ENCODE assay signal across 8 cellular contexts in genomic region chr20:36808317-36809257, GRCh38. TPM values are rescaled to one million over a fixed set of nuclear protein-coding genes. Genes with fewer than 3 reads are reported as not detected.
DNase-seq lines count a peak whose midpoint lies in the region; ATAC-seq, FAIRE-seq and TF ChIP-seq lines count a peak whose summit lies in the region.

No MANE protein-coding gene starts in this region.

- no peak for FAIRE-seq in endothelial cell of umbilical vein (lab: Jason Lieb, UNC)

- H3K4me3 Mint-ChIP-seq in naive thymus-derived CD8-positive, alpha-beta T cell: no peak overlapping the region

- H3K79me2 ChIP-seq in endothelial cell of umbilical vein (ENCODE audit: control insufficient read depth, insufficient read depth, low read length): no peaks in the 10 kb centered on the region

- no peaks in the 10 kb centered on the region for H3K4me1 ChIP-seq in endothelial cell of umbilical vein (ENCODE audit: control insufficient read depth, extremely low read depth, insufficient read depth, low read length)

- intact Hi-C loops in endothelial cell of umbilical vein (cut with micrococcal nuclease): loop anchor here (2.0 to 5.0 kb wide), 2 partner anchors 54 to 79 kb away; a partner anchor contains a TSS

- H3K4me2 ChIP-seq in endothelial cell of umbilical vein (ENCODE audit: insufficient read depth, low read length): no peak overlapping the region

- H3K4me1 Mint-ChIP-seq in naive thymus-derived CD8-positive, alpha-beta T cell: peaks cover 2 to 5% (median 2%) of the 10 kb centered on the region in 4 donors

- no peaks in the 10 kb centered on the region for H3K27me3 Mint-ChIP-seq in naive thymus-derived CD8-positive, alpha-beta T cell

- H3K27ac Mint-ChIP-seq in naive thymus-derived CD8-positive, alpha-beta T cell: peak overlapping the region in 2 of 10 donors; percentile 38 to 71

- TF ChIP-seq CTCF in GM12872 (IDR thresholded peaks at IDR 0.05; ENCODE audit: insufficient read depth, low read depth, low read length): peak; percentile 96
- TF ChIP-seq CTCF in endothelial cell of umbilical vein (IDR thresholded peaks at IDR 0.05; ENCODE audit: extremely low read depth in 1 of 2, insufficient read depth in 1 of 2, low read depth in 1 of 2, low read length in 2 of 2): peak; percentile 84 to 90

- ATAC-seq in naive thymus-derived CD8-positive, alpha-beta T cell: peak in 1 of 2 donors; percentile 59
- peak; percentile 63 for ATAC-seq in stimulated activated naive CD8-positive, alpha-beta T cell treated with anti-CD3 and anti-CD28 coated beads, Interleukin-15, Interleukin-2, amounts not matched to agents 100 U/mL and 50 U/mL, for 24 hours
- ATAC-seq in HG03469 (IDR thresholded peaks at IDR 0.05; ENCODE audit: unreplicated experiment): no peak
- no peak for ATAC-seq in GM21576 (IDR thresholded peaks at IDR 0.05; ENCODE audit: unreplicated experiment)

- no TSS peak for BruUV-seq in endothelial cell of umbilical vein (replicated peaks; lab: Mats Ljungman, UMichigan)

- dilution Hi-C loops in endothelial cell of umbilical vein (cut with MboI; ENCODE audit: extremely low pct_ligation_motif_present, low sequenced_read_pairs): no loop called here

- H3K9ac ChIP-seq in endothelial cell of umbilical vein (replicated peaks; ENCODE audit: extremely low read depth, insufficient read depth, low read length): no peak overlapping the region

- no peak overlapping the region for H2AFZ ChIP-seq in endothelial cell of umbilical vein (ENCODE audit: low read depth, low read length)

- no peaks in the 10 kb centered on the region for H3K9me3 Mint-ChIP-seq in naive thymus-derived CD8-positive, alpha-beta T cell

- no peaks in the 10 kb centered on the region for H3K9me3 ChIP-seq in endothelial cell of umbilical vein (replicated peaks; ENCODE audit: control insufficient read depth, insufficient read depth, low read length)

- CTCF ChIA-PET in endothelial cell of umbilical vein (lab: Charles Lee): interaction anchor here (0.7 to 2.7 kb wide), 49 partner anchors 9 to 606 kb away, joined by 3 to 60 read pairs (median 7); partner anchors contain the start of genes DSN1 and RAB5IF

- no peaks in the 10 kb centered on the region for H3K27me3 ChIP-seq in endothelial cell of umbilical vein (ENCODE audit: control insufficient read depth in 2 of 2, insufficient read depth in 2 of 2, low read length in 2 of 2)

- TF ChIP-seq POLR2A in endothelial cell of umbilical vein (IDR thresholded peaks at IDR 0.05; ENCODE audit: low read depth, low read length): no peak

- POLR2A ChIA-PET in endothelial cell of umbilical vein (lab: Charles Lee): interaction anchor here (0.7 kb wide), 1 partner anchor 161 kb away, joined by 4 read pairs; no protein-coding TSS in a partner anchor
- POLR2A ChIA-PET in naive thymus-derived CD8-positive, alpha-beta T cell (lab: Charles Lee): interaction anchor here (0.6 to 1.3 kb wide), 4 partner anchors 55 to 267 kb away, joined by 3 to 5 read pairs (median 4); partner anchors contain the start of gene MYL9

- H3K36me3 ChIP-seq in endothelial cell of umbilical vein (ENCODE audit: control insufficient read depth in 2 of 2, extremely low read depth in 1 of 2, insufficient read depth in 2 of 2, low read length in 2 of 2): peaks cover 13 to 47% of the 10 kb centered on the region in 2 experiments

- H4K20me1 ChIP-seq in endothelial cell of umbilical vein (replicated peaks; ENCODE audit: control insufficient read depth, extremely low read depth, insufficient read depth, low read length): no peaks in the 10 kb centered on the region

- no peaks in the 10 kb centered on the region for H3K9me1 ChIP-seq in endothelial cell of umbilical vein (replicated peaks; ENCODE audit: control insufficient read depth, extremely low read depth, insufficient read depth, low read length)

- H3K36me3 Mint-ChIP-seq in naive thymus-derived CD8-positive, alpha-beta T cell: peaks cover 0 to 12% (median 0%) of the 10 kb centered on the region in 3 donors

- peak; percentile 65 for DNase-seq in NCI-H226
- DNase-seq in activated CD8-positive, alpha-beta memory T cell treated with anti-CD3 and anti-CD28 coated beads for 1 hour (ENCODE audit: extremely low read depth in 1 of 2, low read depth in 1 of 2): peak; percentile 24 to 59
- DNase-seq in endothelial cell of umbilical vein (ENCODE audit: low read depth, low spot score): peak; percentile 36
- DNase-seq in naive thymus-derived CD8-positive, alpha-beta T cell: peak; percentile 31 to 81 (median 58)
- DNase-seq in stimulated activated naive CD8-positive, alpha-beta T cell treated with anti-CD3 and anti-CD28 coated beads, Interleukin-15, Interleukin-2, amounts not matched to agents 100 U/mL and 50 U/mL, for 24 hours: peak; percentile 86

- no peak overlapping the region for H3K27ac ChIP-seq in endothelial cell of umbilical vein (ENCODE audit: insufficient read depth, low read depth, low read length)

- no peak overlapping the region for H3K4me3 ChIP-seq in endothelial cell of umbilical vein (replicated peaks in 1 of 3; ENCODE audit: insufficient read depth in 1 of 3, low read depth in 1 of 3, low read length in 3 of 3)

TF ChIP-seq in endothelial cell of umbilical vein, 7 proteins besides CTCF, POLR2A, EP300 and RAD21:
- no peak for TF ChIP-seq POLR2AphosphoS5 (IDR thresholded peaks at IDR 0.05; ENCODE audit: insufficient read depth, low read depth, low read length)
- TF ChIP-seq, protein P1, sequence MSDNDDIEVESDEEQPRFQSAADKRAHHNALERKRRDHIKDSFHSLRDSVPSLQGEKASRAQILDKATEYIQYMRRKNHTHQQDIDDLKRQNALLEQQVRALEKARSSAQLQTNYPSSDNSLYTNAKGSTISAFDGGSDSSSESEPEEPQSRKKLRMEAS (IDR thresholded peaks at IDR 0.05; ENCODE audit: insufficient read depth, insufficient read length): no peak
- TF ChIP-seq GATA2 (IDR thresholded peaks at IDR 0.05; ENCODE audit: insufficient read depth, insufficient read length, low read depth, low read length): no peak
- TF ChIP-seq MYC (IDR thresholded peaks at IDR 0.05; ENCODE audit: low read depth, low read length): no peak
- no peak for TF ChIP-seq FOS (IDR thresholded peaks at IDR 0.05; ENCODE audit: borderline replicate concordance, insufficient read depth, low read length)

RNA-seq across cellular contexts. Expression of gene DSN1, which starts 35.0 kb away (rescaled TPM):
- total RNA-seq in endothelial cell of umbilical vein: 24.4 and 25.0 TPM in 2 replicates
- 8.4 and 11.0 TPM in 2 replicates for polyA plus RNA-seq in endothelial cell of umbilical vein
- polyA plus RNA-seq in endothelial cell of umbilical vein (2011; cell fraction: cytosol; rRNA removed): 19.3 and 19.9 TPM in 2 replicates
- 14.6 and 21.5 TPM in 2 replicates for polyA plus RNA-seq in endothelial cell of umbilical vein (2011; cell fraction: nucleus; rRNA removed)
- polyA plus RNA-seq in endothelial cell of umbilical vein (2012): 14.0 and 19.3 TPM in 2 replicates
- 9.1 and 12.0 TPM in 2 replicates for polyA minus RNA-seq in endothelial cell of umbilical vein
- polyA minus RNA-seq in endothelial cell of umbilical vein (2011; cell fraction: cytosol; rRNA and poly(A)+ RNA removed): 17.6 TPM
- polyA minus RNA-seq in endothelial cell of umbilical vein (2011; cell fraction: nucleus; rRNA and poly(A)+ RNA removed): 10.7 and 11.1 TPM in 2 replicates
- 10 to 100 TPM; 12.3 to 12.6 TPM for total RNA-seq in naive thymus-derived CD8-positive, alpha-beta T cell
- polyA plus RNA-seq in naive thymus-derived CD8-positive, alpha-beta T cell: 10 to 100 TPM in 1 of 3 donors, 1 to 10 TPM in 2; 8.6 to 10.4 (median 8.7) TPM

Comparison
In these comparisons a context has a peak if more than half of its experiments do, and no peak if none do; other contexts are left out.
1. DNase-seq: peak in every context shown above with its lines; median percentile 86 in stimulated activated naive CD8-positive, alpha-beta T cell treated with anti-CD3 and anti-CD28 coated beads, Interleukin-15, Interleukin-2, amounts not matched to agents 100 U/mL and 50 U/mL, for 24 hours; 65 in NCI-H226; 58 in naive thymus-derived CD8-positive, alpha-beta T cell; 42 in activated CD8-positive, alpha-beta memory T cell treated with anti-CD3 and anti-CD28 coated beads for 1 hour; 36 in endothelial cell of umbilical vein.